In genomic region chr20:32534661-32535240, GRCh38 we compare ENCODE assay signal across 9 cellular contexts. TPM values are rescaled to one million over a fixed set of nuclear protein-coding genes. Genes with fewer than 3 reads are reported as not detected.
A peak's percentile ranks its signal among the peaks of the same experiment; 100 is the strongest.
DNase-seq lines count a peak whose midpoint lies in the region; ATAC-seq and TF ChIP-seq lines count a peak whose summit lies in the region.
"Had no signal": no experiment of that assay in that cellular context is flagged by ENCODE, and none has a peak within 500 bp of the region (broad histone marks: within the 10 kb centered on the region; RNA-seq: fewer than 3 reads in every experiment).

No MANE protein-coding gene starts in this region.

- H3K4me3 ChIP-seq in heart left ventricle: peak overlapping the region in 1 of 12 donors; percentile 5

- H3K36me3 Mint-ChIP-seq in neural crest cell (ENCODE audit: low read depth): no peaks in the 10 kb centered on the region

- no peaks in the 10 kb centered on the region for H3K27me3 ChIP-seq in heart left ventricle

- peaks cover 30% of the 10 kb centered on the region for H3K27me3 Mint-ChIP-seq in neural crest cell (ENCODE audit: low read depth)

- H3K27ac Mint-ChIP-seq in neural crest cell (ENCODE audit: unreplicated experiment): no peak overlapping the region

- no peaks in the 10 kb centered on the region for H3K9me3 ChIP-seq in heart left ventricle

- DNase-seq in ELF-1 (ENCODE audit: low read depth, low spot score) (peak; percentile 46), NOMO-1 treated with DMSO at 0.1 percent for 48 hours (lab: John Stamatoyannopoulos, UW; ENCODE audit: unreplicated experiment) (peak; percentile 28), neural crest cell (ENCODE audit: low read depth, low spot score) (no peak), heart left ventricle (no peak), superior temporal gyrus (ENCODE audit: extremely low spot score) (no peak)
- DNase-seq in activated T-helper 1 cell treated with anti-CD3 and anti-CD28 coated beads, Interleukin-2, amount 50 U/mL, for 16 hours (ENCODE audit: low read depth in 1 of 2, low spot score in 1 of 2): peak; percentile 33 to 44

- WGBS in heart left ventricle, 4 donors: 67 to 76% (median 73%) methylated on average over 8 of the region's 8 CpGs

- intact Hi-C loops in heart left ventricle (cut with DNase I): loop anchor here in 3 of 10 donors (5.0 to 10.0 kb wide), 2 partner anchors 48 to 50 kb away; partner anchors contain the start of gene NOL4L (in 2 of the 3)

- H3K36me3 ChIP-seq in heart left ventricle: no peaks in the 10 kb centered on the region

- peaks cover 0 to 41% (median 11%) of the 10 kb centered on the region in 12 donors for H3K4me1 ChIP-seq in heart left ventricle

- TF ChIP-seq POLR2A in heart left ventricle (IDR thresholded peaks at IDR 0.05): no peak

- H3K4me3 Mint-ChIP-seq in neural crest cell: peak overlapping the region; percentile 71

- H3K4me1 Mint-ChIP-seq in neural crest cell: peaks cover 45% of the 10 kb centered on the region

- TF ChIP-seq CTCF in neural crest cell (conservative IDR thresholded peaks at IDR 0.05) (no peak), heart left ventricle (IDR thresholded peaks at IDR 0.05) (no peak)

- ATAC-seq in heart left ventricle: no peak
- ATAC-seq in GM19467 (IDR thresholded peaks at IDR 0.05; ENCODE audit: unreplicated experiment): no peak
- ATAC-seq in HG02623 (IDR thresholded peaks at IDR 0.05; ENCODE audit: unreplicated experiment): no peak
- ATAC-seq: sciatic nerve had no signal

- no peaks in the 10 kb centered on the region for H3K9me3 Mint-ChIP-seq in neural crest cell

- peak overlapping the region in 1 of 12 donors; percentile 89 for H3K27ac ChIP-seq in heart left ventricle

RNA-seq across cellular contexts. Expression of gene NOL4L, which starts 50.4 kb away (rescaled TPM):
- 52.3 and 53.6 TPM in 2 replicates for total RNA-seq in neural crest cell
- total RNA-seq in heart left ventricle: 10 to 100 TPM in 2 of 9 donors, 1 to 10 TPM in 7; 3.1 to 15.0 (median 6.7) TPM
- polyA plus RNA-seq in heart left ventricle: 1 to 10 TPM; 2.6 to 7.4 TPM

Comparison
In these comparisons a context has a peak if more than half of its experiments do, and no peak if none do; other contexts are left out.
1. DNase-seq: peak in ELF-1 (single experiment), NOMO-1 treated with DMSO at 0.1 percent for 48 hours (single experiment) and activated T-helper 1 cell treated with anti-CD3 and anti-CD28 coated beads, Interleukin-2, amount 50 U/mL, for 16 hours (2 of 2); none in neural crest cell (single experiment), heart left ventricle (0 of 5) and superior temporal gyrus (single experiment).